Comparison of ENCODE assay signal across 8 cellular contexts in genomic region chr6:28866342-28867077, GRCh38. TPM values are rescaled to one million over a fixed set of nuclear protein-coding genes. Genes with fewer than 3 reads are reported as not detected.
DNase-seq lines count a peak whose midpoint lies in the region; ATAC-seq, FAIRE-seq and TF ChIP-seq lines count a peak whose summit lies in the region.

No MANE protein-coding gene starts in this region.

- peaks cover 5 to 10% of the 10 kb centered on the region in 2 donors for H3K9me3 Mint-ChIP-seq in activated naive CD4-positive, alpha-beta T cell treated with anti-CD3 and anti-CD28 coated beads, Interleukin-2, amount 50 U/mL, for 72 hours

- H3K4me1 ChIP-seq in A549 (peaks cover 3% of the 10 kb centered on the region; the same call in 2 of the 3 replicates), heart left ventricle (peaks cover 0 to 19% (median 7%) of the 10 kb centered on the region in 12 donors), upper lobe of right lung (peaks cover 8% of the 10 kb centered on the region)

- H3K27ac ChIP-seq in A549, result peak overlapping the region; percentile 93 to 99
- peak overlapping the region in 11 of 12 donors; percentile 44 to 88 (median 74) for H3K27ac ChIP-seq in heart left ventricle
- H3K27ac ChIP-seq in upper lobe of right lung, result peak overlapping the region; percentile 89

- H3K27me3 ChIP-seq in heart left ventricle (no peaks in the 10 kb centered on the region), upper lobe of right lung (no peaks in the 10 kb centered on the region)

- DNase-seq in A549 (ENCODE audit: low read depth in 1 of 2, low spot score in 1 of 2) (peak in 1 of 2 experiments; percentile 86), KG1 (lab: John Stamatoyannopoulos, UW) (peak; percentile 41), heart left ventricle (peak; percentile 60 to 83 (median 64)), posterior vena cava (ENCODE audit: low spot score) (peak; percentile 88), upper lobe of right lung (peak; percentile 93)
- peak; percentile 71 to 80 for DNase-seq in activated naive CD4-positive, alpha-beta T cell treated with anti-CD3 and anti-CD28 coated beads, Interleukin-2, amount 50 U/mL, for 72 hours (ENCODE audit: low spot score in 2 of 2)

- intact Hi-C loops in heart left ventricle (cut with DNase I), result loop anchor here in 5 of 10 donors (10.0 kb wide), 1 partner anchor 118 kb away; no protein-coding TSS in a partner anchor
- intact Hi-C loops in posterior vena cava (cut with DNase I), result no loop called here
- intact Hi-C loops in upper lobe of right lung (cut with DNase I), result no loop called here

- peak overlapping the region; percentile 61 for H3K4me2 ChIP-seq in A549

- TF ChIP-seq POLR2A in A549 (IDR thresholded peaks at IDR 0.05; ENCODE audit: low read length) (peak; percentile 36; the same call in 1 of the 2 replicates), GM18951 (IDR thresholded peaks at IDR 0.05; ENCODE audit: extremely low read depth, insufficient read depth, insufficient read length) (peak; percentile 41), heart left ventricle (IDR thresholded peaks at IDR 0.05) (no peak)

- H3K9me3 ChIP-seq in A549, result no peaks in the 10 kb centered on the region
- peaks cover 0 to 17% (median 0%) of the 10 kb centered on the region in 12 donors for H3K9me3 ChIP-seq in heart left ventricle
- no peaks in the 10 kb centered on the region for H3K9me3 ChIP-seq in upper lobe of right lung

- ATAC-seq in A549 (peak; percentile 75 to 82), SK-N-SH treated with all-trans-retinoic acid at 6 μM for 48 hours (peak; percentile 82), heart left ventricle (peak in 3 of 4 donors; percentile 49 to 71 (median 69)), upper lobe of right lung (peak; percentile 83)
- peak; percentile 61 to 62 for ATAC-seq in activated naive CD4-positive, alpha-beta T cell treated with anti-CD3 and anti-CD28 coated beads, Interleukin-2, amount 50 U/mL, for 72 hours

- CTCF ChIA-PET in A549 (lab: Yijun Ruan, JAX), result interaction anchor here (0.6 to 8.3 kb wide), 6 partner anchors 10 to 1071 kb away, joined by 3 to 83 read pairs (median 3); no protein-coding TSS in a partner anchor

- WGBS in A549 (ENCODE audit: missing lambda C conversion rate), result 25% methylated on average over 2 of the region's 58 CpGs
- 0 to 3% (median 1%) methylated on average over 11 to 58 of the region's 58 CpGs for WGBS in heart left ventricle, 4 donors

- TF ChIP-seq CTCF in A549 (IDR thresholded peaks at IDR 0.05) (no peak), heart left ventricle (IDR thresholded peaks at IDR 0.05) (no peak), upper lobe of right lung (IDR thresholded peaks at IDR 0.05) (no peak)

- POLR2A ChIA-PET in A549 (lab: Yijun Ruan, JAX), result interaction anchor here (0.6 to 4.7 kb wide), 18 partner anchors 8 to 1719 kb away, joined by 3 to 38 read pairs (median 4); partner anchors contain the start of gene TRIM27

- FAIRE-seq in A549 (lab: Jason Lieb, UNC), result no peak

- TF ChIP-seq EP300 in A549 (IDR thresholded peaks at IDR 0.05), result no peak; a peak in 1 of 5 replicates

- H3K36me3 Mint-ChIP-seq in activated naive CD4-positive, alpha-beta T cell treated with anti-CD3 and anti-CD28 coated beads, Interleukin-2, amount 50 U/mL, for 72 hours, result peaks cover 16 to 19% of the 10 kb centered on the region in 2 donors

- TF ChIP-seq RAD21 in A549 (conservative IDR thresholded peaks at IDR 0.05 in 1 of 2, IDR thresholded peaks at IDR 0.05 in 1 of 2), result no peak

- H3K4me3 ChIP-seq in A549 (peak overlapping the region; percentile 61), heart left ventricle (peak overlapping the region; percentile 32 to 84 (median 71)), upper lobe of right lung (peak overlapping the region; percentile 74)

- no peaks in the 10 kb centered on the region for H3K36me3 ChIP-seq in heart left ventricle
- no peaks in the 10 kb centered on the region for H3K36me3 ChIP-seq in upper lobe of right lung

- peak overlapping the region; percentile 50 to 81 for H3K27ac Mint-ChIP-seq in activated naive CD4-positive, alpha-beta T cell treated with anti-CD3 and anti-CD28 coated beads, Interleukin-2, amount 50 U/mL, for 72 hours

- in situ Hi-C loops in GM18951 (cut with MboI; ENCODE audit: low sequenced_read_pairs, unreplicated experiment), result no loop called here

TF ChIP-seq in A549, 52 proteins besides CTCF, POLR2A, EP300 and RAD21:
- peak; percentile 42; the same call in 1 of the 2 replicates for TF ChIP-seq PHF8 (IDR thresholded peaks at IDR 0.05; ENCODE audit: borderline replicate concordance, low read depth)
- 0 out of 2 replicates have a peak, but pooled peaks have one; percentile 29 for TF ChIP-seq HOXB5 (CRISPR knock-in tag; IDR thresholded peaks at IDR 0.05)
- TF ChIP-seq JUNB (IDR thresholded peaks at IDR 0.05), result no peak
- TF ChIP-seq JUN (IDR thresholded peaks at IDR 0.05), result peak in 1 of 2 experiments; percentile 60; a peak in 2 of 5 replicates
- peak; percentile 77 for TF ChIP-seq MAX (IDR thresholded peaks at IDR 0.05)
- TF ChIP-seq E2F6 (IDR thresholded peaks at IDR 0.05; ENCODE audit: borderline replicate concordance, low read depth), result peak; percentile 89
- no peak for TF ChIP-seq HOXA7 (CRISPR knock-in tag; IDR thresholded peaks at IDR 0.05)
- TF ChIP-seq TFCP2L1 (CRISPR knock-in tag; IDR thresholded peaks at IDR 0.05), result no peak
- no peak for TF ChIP-seq HES2 (IDR thresholded peaks at IDR 0.05)
- no peak for TF ChIP-seq NFE2L2 (conservative IDR thresholded peaks at IDR 0.05; ENCODE audit: low read length)

TF ChIP-seq in SK-N-SH treated with all-trans-retinoic acid at 6 μM for 48 hours, 23 proteins besides CTCF, POLR2A, EP300 and RAD21:
- TF ChIP-seq TSHZ2 (CRISPR knock-in tag; IDR thresholded peaks at IDR 0.05), result peak; percentile 33; the same call in 1 of the 2 replicates
- TF ChIP-seq ZNF8 (CRISPR knock-in tag; IDR thresholded peaks at IDR 0.05), result no peak
- no peak for TF ChIP-seq TCF4 (CRISPR knock-in tag; IDR thresholded peaks at IDR 0.05; ENCODE audit: borderline replicate concordance)
- peak; percentile 83 for TF ChIP-seq ZFP3 (CRISPR knock-in tag; IDR thresholded peaks at IDR 0.05)
TF ChIP-seq in SK-N-SH treated with all-trans-retinoic acid at 6 μM for 48 hours: peak in this region for 2.

RNA-seq across cellular contexts. Expression of gene TRIM27, which starts 57.3 kb away (rescaled TPM):
- polyA plus RNA-seq in A549 (2011; rRNA removed), result 50.1 and 51.4 TPM in 2 replicates
- polyA plus RNA-seq in A549 (2012; cell fraction: cytosol; rRNA removed), result 19.2 and 26.4 TPM in 2 replicates
- polyA plus RNA-seq in A549 (2012; cell fraction: nucleus; rRNA removed), result 36.0 and 41.4 TPM in 2 replicates
- polyA plus RNA-seq in A549 (2017; fragmentation: RNase III; extraction: RNeasy Plus Mini Kit Qiagen cat#74134 plus additional on column Dnase treatment), result 26.3 to 28.5 TPM (median 27.8 TPM) in 3 replicates
- polyA minus RNA-seq in A549 (2011; rRNA and poly(A)+ RNA removed), result 52.0 and 69.6 TPM in 2 replicates
- 10 to 100 TPM; 34.3 to 45.4 TPM for total RNA-seq in activated naive CD4-positive, alpha-beta T cell treated with anti-CD3 and anti-CD28 coated beads, Interleukin-2, amount 50 U/mL, for 72 hours
- total RNA-seq in heart left ventricle, result 10 to 100 TPM; 14.7 to 37.7 (median 19.8) TPM
- 10 to 100 TPM; 15.1 to 33.5 TPM for polyA plus RNA-seq in heart left ventricle
- 10 to 100 TPM; 30.8 to 35.4 TPM for total RNA-seq in posterior vena cava
- total RNA-seq in upper lobe of right lung, result 49.9 TPM

Comparison
In these comparisons a context has a peak if more than half of its experiments do, and no peak if none do; other contexts are left out.
1. POLR2A ChIP-seq: peak in A549 (single experiment) and GM18951 (single experiment); none in heart left ventricle (0 of 2).
2. Peak in every context shown above with its lines, with median percentiles within 50 percentile points of each other: ATAC-seq, H3K27ac ChIP-seq and H3K4me3 ChIP-seq.